Comparison of ENCODE assay signal across 9 cellular contexts in genomic region chr6:157033428-157034140, GRCh38.
DNase-seq lines count a peak whose midpoint lies in the region; ATAC-seq, FAIRE-seq and TF ChIP-seq lines count a peak whose summit lies in the region.
"Had no signal": no experiment of that assay in that cellular context is flagged by ENCODE, and none has a peak within 500 bp of the region (broad histone marks: within the 10 kb centered on the region; RNA-seq: fewer than 3 reads in every experiment).

No MANE protein-coding gene starts in this region.

- peak overlapping the region; percentile 45 for H3K27ac ChIP-seq in SU-DHL-6 (ENCODE audit: low read depth, low read length)
- peak overlapping the region; percentile 60 to 62 for H3K27ac ChIP-seq in small intestine (ENCODE audit: low read depth in 1 of 2, low read length in 1 of 2)
- peak overlapping the region in 1 of 4 donors; percentile 51 for H3K27ac ChIP-seq in body of pancreas
- H3K27ac ChIP-seq: HL-60 had no signal

- H3K4me1 ChIP-seq in small intestine (ENCODE audit: control insufficient read depth in 2 of 2, insufficient read depth in 1 of 2, low read depth in 1 of 2, low read length in 1 of 2), result no peaks in the 10 kb centered on the region
- H3K4me1 ChIP-seq in body of pancreas, result peaks cover 34% of the 10 kb centered on the region

- no peaks in the 10 kb centered on the region for H4K20me1 ChIP-seq in SU-DHL-6 (ENCODE audit: low read depth, low read length)

- 2 to 3% (median 2%) methylated on average over 5 of the region's 5 CpGs for WGBS in small intestine, 3 donors
- 26 to 29% methylated on average over 5 of the region's 5 CpGs for WGBS in body of pancreas, 2 donors

- no peak for FAIRE-seq in small intestine (lab: Jason Lieb, UNC)

- H3K36me3 ChIP-seq in SU-DHL-6 (ENCODE audit: low read length), result no peaks in the 10 kb centered on the region
- H3K36me3 ChIP-seq in small intestine (ENCODE audit: control insufficient read depth in 2 of 2, insufficient read depth in 2 of 2, low read length in 2 of 2), result no peaks in the 10 kb centered on the region
- H3K36me3 ChIP-seq in body of pancreas (replicated peaks in 1 of 2; ENCODE audit: insufficient read depth in 1 of 2, low read depth in 2 of 2), result no peaks in the 10 kb centered on the region

- peak overlapping the region; percentile 48 for H3K9ac ChIP-seq in SU-DHL-6 (ENCODE audit: low read length)

- H3K79me2 ChIP-seq in SU-DHL-6 (ENCODE audit: insufficient read depth, low read length), result peaks cover 42% of the 10 kb centered on the region

- no peaks in the 10 kb centered on the region for H3K9me3 ChIP-seq in SU-DHL-6 (ENCODE audit: insufficient read depth, low read length)
- H3K9me3 ChIP-seq in small intestine (ENCODE audit: control insufficient read depth, low read depth), result no peaks in the 10 kb centered on the region
- no peaks in the 10 kb centered on the region for H3K9me3 ChIP-seq in body of pancreas

- TF ChIP-seq POLR2A in body of pancreas (IDR thresholded peaks at IDR 0.05), result no peak

- H3K27me3 ChIP-seq in SU-DHL-6 (ENCODE audit: low read length), result no peaks in the 10 kb centered on the region
- H3K27me3 ChIP-seq in small intestine (ENCODE audit: control insufficient read depth in 2 of 2, insufficient read depth in 2 of 2, low read length in 2 of 2), result no peaks in the 10 kb centered on the region
- H3K27me3 ChIP-seq in body of pancreas, result no peaks in the 10 kb centered on the region

- H2AFZ ChIP-seq in SU-DHL-6 (ENCODE audit: low read depth, low read length, severe bottlenecking), result peak overlapping the region; percentile 9

- H3K9me2 ChIP-seq in SU-DHL-6 (replicated peaks; ENCODE audit: insufficient read depth, low read length), result no peaks in the 10 kb centered on the region

- ATAC-seq in GM21390 (IDR thresholded peaks at IDR 0.05; ENCODE audit: unreplicated experiment) (peak; percentile 41), body of pancreas (no peak)

- intact Hi-C loops in body of pancreas (cut with DNase I), result no loop called here

- DNase-seq in fibroblast of peridontal ligament (ENCODE audit: extremely low read depth) (peak; percentile 63), small intestine (peak; percentile 51), NCI-H1092 (lab: John Stamatoyannopoulos, UW) (no peak), body of pancreas (no peak), NCI-H2227 treated with DMSO at 0.1 percent for 48 hours (lab: John Stamatoyannopoulos, UW) (no peak)
- no peak for DNase-seq in stimulated activated CD4-positive, alpha-beta T cell treated with anti-CD3 and anti-CD28 coated beads, Interleukin-12 subunit alpha, Interleukin-12 subunit beta, amount 100 ng/mL, for 4 hours

- no peak for TF ChIP-seq CTCF in SU-DHL-6 (IDR thresholded peaks at IDR 0.05; ENCODE audit: insufficient read depth, low read length, poor library complexity, severe bottlenecking)
- TF ChIP-seq CTCF in body of pancreas (IDR thresholded peaks at IDR 0.05), result no peak

- H3K4me2 ChIP-seq in SU-DHL-6 (ENCODE audit: low read depth, low read length, poor library complexity, severe bottlenecking), result peak overlapping the region; percentile 100

- peak overlapping the region; percentile 60 for H3K4me3 ChIP-seq in SU-DHL-6 (ENCODE audit: insufficient read depth, low read length, poor library complexity, severe bottlenecking)
- peak overlapping the region; percentile 36 to 50 for H3K4me3 ChIP-seq in small intestine (ENCODE audit: low read depth in 1 of 2, low read length in 2 of 2)
- H3K4me3 ChIP-seq in body of pancreas, result no peak overlapping the region

- H3F3A ChIP-seq in SU-DHL-6 (ENCODE audit: insufficient read depth), result peaks cover 19% of the 10 kb centered on the region; the same call in 1 of the 2 replicates

Comparison
In these comparisons a context has a peak if more than half of its experiments do, and no peak if none do; other contexts are left out.
1. H3K4me3 ChIP-seq: peak in SU-DHL-6 (single experiment) and small intestine (2 of 2); none in body of pancreas (0 of 2).
2. DNase-seq: peak in fibroblast of peridontal ligament (single experiment) and small intestine (single experiment); none in NCI-H1092 (single experiment), stimulated activated CD4-positive, alpha-beta T cell treated with anti-CD3 and anti-CD28 coated beads, Interleukin-12 subunit alpha, Interleukin-12 subunit beta, amount 100 ng/mL, for 4 hours (single experiment), body of pancreas (0 of 4) and NCI-H2227 treated with DMSO at 0.1 percent for 48 hours (single experiment).